2 cellular contexts compared by ENCODE assay signal in the genomic region with DNA sequence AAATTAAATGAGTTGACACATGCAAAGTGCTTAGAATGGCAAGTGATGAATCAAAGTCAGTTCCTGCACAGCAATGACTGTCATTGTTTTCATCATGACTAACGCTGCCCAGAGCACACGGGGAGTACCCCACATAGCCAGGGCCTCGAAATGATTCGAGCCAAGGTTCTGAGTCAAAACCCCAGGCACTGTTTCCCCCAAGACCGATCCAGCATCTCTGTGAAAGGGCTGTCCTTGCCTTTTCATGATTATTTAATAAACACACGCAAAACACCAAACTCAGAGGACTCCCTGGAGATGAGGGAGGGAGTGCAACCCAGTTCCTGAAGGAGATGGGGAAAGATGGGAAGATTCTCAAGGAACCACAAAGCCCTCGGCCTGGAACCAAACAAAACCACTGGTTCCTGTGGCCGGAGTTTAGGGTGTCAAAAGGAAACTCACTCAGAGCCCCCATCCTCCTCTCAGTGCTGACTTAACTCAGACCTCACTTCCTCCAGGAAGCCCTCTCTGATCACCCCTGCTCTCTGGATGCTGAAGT.
TF ChIP-seq lines count a peak whose summit lies in the region.

No MANE protein-coding gene starts in this region.

TF ChIP-seq in liver, 16 proteins besides CTCF, POLR2A, EP300 and RAD21:
- TF ChIP-seq TAF1 (conservative IDR thresholded peaks at IDR 0.05) (no peak), SP1 (IDR thresholded peaks at IDR 0.05) (no peak), JUND (IDR thresholded peaks at IDR 0.05) (no peak), GABPA (IDR thresholded peaks at IDR 0.05 in 1 of 2, conservative IDR thresholded peaks at IDR 0.05 in 1 of 2) (no peak), YY1 (IDR thresholded peaks at IDR 0.05) (no peak), EGR1 (IDR thresholded peaks at IDR 0.05; ENCODE audit: low read depth in 2 of 2) (no peak), HNF4A (conservative IDR thresholded peaks at IDR 0.05) (no peak), FOXA1 (IDR thresholded peaks at IDR 0.05) (no peak), HNF4G (IDR thresholded peaks at IDR 0.05) (no peak), RXRA (IDR thresholded peaks at IDR 0.05) (no peak), FOXA2 (IDR thresholded peaks at IDR 0.05) (no peak), NR2F2 (IDR thresholded peaks at IDR 0.05) (no peak)
- TF ChIP-seq, protein P1, sequence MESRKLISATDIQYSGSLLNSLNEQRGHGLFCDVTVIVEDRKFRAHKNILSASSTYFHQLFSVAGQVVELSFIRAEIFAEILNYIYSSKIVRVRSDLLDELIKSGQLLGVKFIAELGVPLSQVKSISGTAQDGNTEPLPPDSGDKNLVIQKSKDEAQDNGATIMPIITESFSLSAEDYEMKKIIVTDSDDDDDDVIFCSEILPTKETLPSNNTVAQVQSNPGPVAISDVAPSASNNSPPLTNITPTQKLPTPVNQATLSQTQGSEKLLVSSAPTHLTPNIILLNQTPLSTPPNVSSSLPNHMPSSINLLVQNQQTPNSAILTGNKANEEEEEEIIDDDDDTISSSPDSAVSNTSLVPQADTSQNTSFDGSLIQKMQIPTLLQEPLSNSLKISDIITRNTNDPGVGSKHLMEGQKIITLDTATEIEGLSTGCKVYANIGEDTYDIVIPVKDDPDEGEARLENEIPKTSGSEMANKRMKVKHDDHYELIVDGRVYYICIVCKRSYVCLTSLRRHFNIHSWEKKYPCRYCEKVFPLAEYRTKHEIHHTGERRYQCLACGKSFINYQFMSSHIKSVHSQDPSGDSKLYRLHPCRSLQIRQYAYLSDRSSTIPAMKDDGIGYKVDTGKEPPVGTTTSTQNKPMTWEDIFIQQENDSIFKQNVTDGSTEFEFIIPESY (IDR thresholded peaks at IDR 0.05), result no peak
- TF ChIP-seq, protein P2, sequence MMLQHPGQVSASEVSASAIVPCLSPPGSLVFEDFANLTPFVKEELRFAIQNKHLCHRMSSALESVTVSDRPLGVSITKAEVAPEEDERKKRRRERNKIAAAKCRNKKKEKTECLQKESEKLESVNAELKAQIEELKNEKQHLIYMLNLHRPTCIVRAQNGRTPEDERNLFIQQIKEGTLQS (IDR thresholded peaks at IDR 0.05), result no peak
- TF ChIP-seq, protein P3, sequence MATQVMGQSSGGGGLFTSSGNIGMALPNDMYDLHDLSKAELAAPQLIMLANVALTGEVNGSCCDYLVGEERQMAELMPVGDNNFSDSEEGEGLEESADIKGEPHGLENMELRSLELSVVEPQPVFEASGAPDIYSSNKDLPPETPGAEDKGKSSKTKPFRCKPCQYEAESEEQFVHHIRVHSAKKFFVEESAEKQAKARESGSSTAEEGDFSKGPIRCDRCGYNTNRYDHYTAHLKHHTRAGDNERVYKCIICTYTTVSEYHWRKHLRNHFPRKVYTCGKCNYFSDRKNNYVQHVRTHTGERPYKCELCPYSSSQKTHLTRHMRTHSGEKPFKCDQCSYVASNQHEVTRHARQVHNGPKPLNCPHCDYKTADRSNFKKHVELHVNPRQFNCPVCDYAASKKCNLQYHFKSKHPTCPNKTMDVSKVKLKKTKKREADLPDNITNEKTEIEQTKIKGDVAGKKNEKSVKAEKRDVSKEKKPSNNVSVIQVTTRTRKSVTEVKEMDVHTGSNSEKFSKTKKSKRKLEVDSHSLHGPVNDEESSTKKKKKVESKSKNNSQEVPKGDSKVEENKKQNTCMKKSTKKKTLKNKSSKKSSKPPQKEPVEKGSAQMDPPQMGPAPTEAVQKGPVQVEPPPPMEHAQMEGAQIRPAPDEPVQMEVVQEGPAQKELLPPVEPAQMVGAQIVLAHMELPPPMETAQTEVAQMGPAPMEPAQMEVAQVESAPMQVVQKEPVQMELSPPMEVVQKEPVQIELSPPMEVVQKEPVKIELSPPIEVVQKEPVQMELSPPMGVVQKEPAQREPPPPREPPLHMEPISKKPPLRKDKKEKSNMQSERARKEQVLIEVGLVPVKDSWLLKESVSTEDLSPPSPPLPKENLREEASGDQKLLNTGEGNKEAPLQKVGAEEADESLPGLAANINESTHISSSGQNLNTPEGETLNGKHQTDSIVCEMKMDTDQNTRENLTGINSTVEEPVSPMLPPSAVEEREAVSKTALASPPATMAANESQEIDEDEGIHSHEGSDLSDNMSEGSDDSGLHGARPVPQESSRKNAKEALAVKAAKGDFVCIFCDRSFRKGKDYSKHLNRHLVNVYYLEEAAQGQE (IDR thresholded peaks at IDR 0.05), result no peak

TF ChIP-seq in HepG2, 621 proteins besides CTCF, POLR2A, EP300 and RAD21:
- TF ChIP-seq NCOR1 (IDR thresholded peaks at IDR 0.05; ENCODE audit: borderline replicate concordance, low read length), result no peak
- no peak for TF ChIP-seq ZNF121 (CRISPR knock-in tag; IDR thresholded peaks at IDR 0.05)
- no peak for TF ChIP-seq GPN1 (CRISPR knock-in tag; IDR thresholded peaks at IDR 0.05; ENCODE audit: borderline replicate concordance)
- TF ChIP-seq, protein P4, sequence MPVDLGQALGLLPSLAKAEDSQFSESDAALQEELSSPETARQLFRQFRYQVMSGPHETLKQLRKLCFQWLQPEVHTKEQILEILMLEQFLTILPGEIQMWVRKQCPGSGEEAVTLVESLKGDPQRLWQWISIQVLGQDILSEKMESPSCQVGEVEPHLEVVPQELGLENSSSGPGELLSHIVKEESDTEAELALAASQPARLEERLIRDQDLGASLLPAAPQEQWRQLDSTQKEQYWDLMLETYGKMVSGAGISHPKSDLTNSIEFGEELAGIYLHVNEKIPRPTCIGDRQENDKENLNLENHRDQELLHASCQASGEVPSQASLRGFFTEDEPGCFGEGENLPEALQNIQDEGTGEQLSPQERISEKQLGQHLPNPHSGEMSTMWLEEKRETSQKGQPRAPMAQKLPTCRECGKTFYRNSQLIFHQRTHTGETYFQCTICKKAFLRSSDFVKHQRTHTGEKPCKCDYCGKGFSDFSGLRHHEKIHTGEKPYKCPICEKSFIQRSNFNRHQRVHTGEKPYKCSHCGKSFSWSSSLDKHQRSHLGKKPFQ (CRISPR knock-in tag; IDR thresholded peaks at IDR 0.05; ENCODE audit: insufficient replicate concordance), result no peak
- no peak for TF ChIP-seq FOSL1 (CRISPR knock-in tag; IDR thresholded peaks at IDR 0.05; ENCODE audit: borderline replicate concordance)
- TF ChIP-seq AGO1 (IDR thresholded peaks at IDR 0.05; ENCODE audit: low read depth, low read length, poor library complexity, severe bottlenecking), result no peak
- TF ChIP-seq HMG20A (CRISPR knock-in tag; IDR thresholded peaks at IDR 0.05; ENCODE audit: borderline replicate concordance), result no peak
- TF ChIP-seq ZNF232 (CRISPR knock-in tag; IDR thresholded peaks at IDR 0.05; ENCODE audit: borderline replicate concordance), result no peak
